8 cellular contexts compared by ENCODE assay signal in genomic region chr7:4683043-4683883, GRCh38. TPM values are rescaled to one million over a fixed set of nuclear protein-coding genes. Genes with fewer than 3 reads are reported as not detected.
DNase-seq lines count a peak whose midpoint lies in the region; ATAC-seq and TF ChIP-seq lines count a peak whose summit lies in the region.

No MANE protein-coding gene starts in this region.

- POLR2A ChIA-PET in HCT116 (lab: Charles Lee) = interaction anchor here (2.4 kb wide), 1 partner anchor 42 kb away, joined by 9 read pairs; no protein-coding TSS in a partner anchor

- H3K27ac ChIP-seq in HCT116 (ENCODE audit: low read depth, low read length) (peak overlapping the region; percentile 91), urinary bladder (ENCODE audit: low read depth) (peak overlapping the region; percentile 93)

- no peak for TF ChIP-seq RAD21 in HCT116 (IDR thresholded peaks at IDR 0.05; ENCODE audit: low read depth)

- no peak for DNase-seq in HCT116 (ENCODE audit: low read depth, low spot score)
- peak; percentile 9 for DNase-seq in effector CD4-positive, alpha-beta T cell
- peak; percentile 30 for DNase-seq in myocyte (ENCODE audit: low read depth)
- no peak for DNase-seq in hippocampal formation (lab: John Stamatoyannopoulos, UW)
- no peak for DNase-seq in SKM-1 (lab: John Stamatoyannopoulos, UW; ENCODE audit: unreplicated experiment)

- intact Hi-C loops in HCT116 (cut with micrococcal nuclease) = no loop called here

- peak; percentile 31 for ATAC-seq in HCT116
- ATAC-seq in GM19351 (IDR thresholded peaks at IDR 0.05; ENCODE audit: unreplicated experiment) = no peak

- RAD21 ChIA-PET in HCT116 (lab: Charles Lee; ENCODE audit: low non-redundant PET in 1 of 2, low total read pairs in 2 of 2, uncharacterized antibody in 2 of 2, unreplicated experiment in 2 of 2) = no interaction called here

- peaks cover 9% of the 10 kb centered on the region; the same call in 1 of the 2 replicates for H4K20me1 ChIP-seq in HCT116 (ENCODE audit: insufficient read depth)

- no peak for TF ChIP-seq POLR2A in HCT116 (IDR thresholded peaks at IDR 0.05; ENCODE audit: borderline replicate concordance, extremely low read depth, insufficient read depth, insufficient read length)

- peak overlapping the region; percentile 88 for H3K9ac ChIP-seq in HCT116 (ENCODE audit: low read length)

- no peak for TF ChIP-seq CTCF in HCT116 (IDR thresholded peaks at IDR 0.05 in 2 of 3, conservative IDR thresholded peaks at IDR 0.05 in 1 of 3; ENCODE audit: borderline replicate concordance in 1 of 3, insufficient read depth in 1 of 3, low read depth in 2 of 3, low read length in 2 of 3)
- TF ChIP-seq CTCF in WI38 (IDR thresholded peaks at IDR 0.05; ENCODE audit: low read depth, low read length) = no peak

- peak overlapping the region; percentile 99 for H3K4me2 ChIP-seq in HCT116 (ENCODE audit: low read length)

- CTCF ChIA-PET in HCT116 (lab: Charles Lee) = no interaction called here

- H3K4me3 ChIP-seq in HCT116 (replicated peaks in 1 of 2; ENCODE audit: low read depth in 1 of 2, low read length in 2 of 2) (peak overlapping the region; percentile 91 to 94), WI38 (ENCODE audit: low read depth, low read length) (peak overlapping the region; percentile 91), urinary bladder (ENCODE audit: low read depth, low read length) (peak overlapping the region; percentile 91)

- H3K27me3 ChIP-seq in HCT116 (ENCODE audit: insufficient read depth, low read length) = no peaks in the 10 kb centered on the region

- H3K36me3 ChIP-seq in HCT116 (ENCODE audit: control insufficient read depth in 1 of 2, insufficient read depth in 2 of 2, low read length in 2 of 2) (peaks cover 0 to 13% of the 10 kb centered on the region in 2 experiments; a peak in 1 of 4 replicates), urinary bladder (ENCODE audit: insufficient read depth) (no peaks in the 10 kb centered on the region)

- no peaks in the 10 kb centered on the region for H3K9me3 ChIP-seq in HCT116 (ENCODE audit: control insufficient read depth in 1 of 2, insufficient read depth in 1 of 2, low read depth in 1 of 2, low read length in 2 of 2)

- no TSS peak for BruUV-seq in HCT116 (replicated peaks; lab: Mats Ljungman, UMichigan)

- no peak overlapping the region for H2AFZ ChIP-seq in HCT116 (ENCODE audit: low read depth, low read length, poor library complexity, severe bottlenecking)

- peaks cover 58% of the 10 kb centered on the region for H3K79me2 ChIP-seq in HCT116 (ENCODE audit: insufficient read depth, low read length)

- 2% methylated on average over 23 of the region's 23 CpGs for WGBS in urinary bladder

- H3K4me1 ChIP-seq in HCT116 (ENCODE audit: control insufficient read depth in 1 of 2, insufficient read depth in 2 of 2, low read length in 2 of 2) = peaks cover 10 to 30% of the 10 kb centered on the region in 2 experiments
- no peaks in the 10 kb centered on the region for H3K4me1 ChIP-seq in urinary bladder (ENCODE audit: insufficient read depth)

- H3K9me2 ChIP-seq in HCT116 (ENCODE audit: insufficient read depth) = no peaks in the 10 kb centered on the region

TF ChIP-seq in HCT116, 20 proteins besides CTCF, POLR2A, EP300 and RAD21:
- no peak for TF ChIP-seq CBX3 (IDR thresholded peaks at IDR 0.05; ENCODE audit: low read depth)
- TF ChIP-seq ZFX (IDR thresholded peaks at IDR 0.05) = peak; percentile 23; the same call in 1 of the 2 replicates
TF ChIP-seq in HCT116: peak in this region for 1.

RNA-seq across cellular contexts. Expression of gene FOXK1, which starts 1.2 kb away (rescaled TPM):
- total RNA-seq in HCT116 (2021; ENCODE audit: unreplicated experiment) = 60.5 TPM
- polyA plus RNA-seq in HCT116 (2012) = 13.8 and 17.7 TPM in 2 replicates
- total RNA-seq in myocyte = 20.2 and 25.2 TPM in 2 replicates
- polyA plus RNA-seq in myocyte (2012) = 12.2 TPM
- total RNA-seq in urinary bladder = 22.2 TPM
- 8.1 TPM for polyA plus RNA-seq in urinary bladder

Comparison
In these comparisons a context has a peak if more than half of its experiments do, and no peak if none do; other contexts are left out.
1. DNase-seq: peak in effector CD4-positive, alpha-beta T cell (single experiment) and myocyte (single experiment); none in HCT116 (single experiment), hippocampal formation (0 of 2) and SKM-1 (single experiment).
2. Peak in every context shown above with its lines, with median percentiles within 50 percentile points of each other: H3K4me3 ChIP-seq.